Comparison of ENCODE assay signal across 10 cellular contexts in genomic region chr5:10579537-10580521, GRCh38. TPM values are rescaled to one million over a fixed set of nuclear protein-coding genes. Genes with fewer than 3 reads are reported as not detected.
DNase-seq lines count a peak whose midpoint lies in the region; ATAC-seq and TF ChIP-seq lines count a peak whose summit lies in the region.
"Had no signal": no experiment of that assay in that cellular context is flagged by ENCODE, and none has a peak within 500 bp of the region (broad histone marks: within the 10 kb centered on the region; RNA-seq: fewer than 3 reads in every experiment).

No MANE protein-coding gene starts in this region.

- ATAC-seq in GM19351 (IDR thresholded peaks at IDR 0.05; ENCODE audit: unreplicated experiment) (peak; percentile 38), HG03108 (IDR thresholded peaks at IDR 0.05; ENCODE audit: unreplicated experiment) (peak; percentile 22), GM19467 (IDR thresholded peaks at IDR 0.05; ENCODE audit: unreplicated experiment) (no peak)
- peak; percentile 34 for ATAC-seq in activated naive CD8-positive, alpha-beta T cell treated with anti-CD3 and anti-CD28 coated beads, Interleukin-2, amount 50 U/mL, for 24 hours

- H3K4me1 Mint-ChIP-seq in activated naive CD8-positive, alpha-beta T cell treated with anti-CD3 and anti-CD28 coated beads, Interleukin-2, amount 50 U/mL, for 24 hours: peaks cover 76% of the 10 kb centered on the region
- H3K4me1 Mint-ChIP-seq in CD14-positive monocyte: peaks cover 62% of the 10 kb centered on the region

- H3K9me3 Mint-ChIP-seq in activated naive CD8-positive, alpha-beta T cell treated with anti-CD3 and anti-CD28 coated beads, Interleukin-2, amount 50 U/mL, for 24 hours: no peaks in the 10 kb centered on the region
- H3K9me3 Mint-ChIP-seq in CD14-positive monocyte: peaks cover 0 to 7% (median 2%) of the 10 kb centered on the region in 7 donors

- H3K36me3 Mint-ChIP-seq in activated naive CD8-positive, alpha-beta T cell treated with anti-CD3 and anti-CD28 coated beads, Interleukin-2, amount 50 U/mL, for 24 hours (ENCODE audit: low read depth): peaks cover 8% of the 10 kb centered on the region
- H3K36me3 Mint-ChIP-seq in CD14-positive monocyte: peaks cover 4 to 10% of the 10 kb centered on the region in 2 donors

- peak overlapping the region; percentile 73 for H3K27ac Mint-ChIP-seq in activated naive CD8-positive, alpha-beta T cell treated with anti-CD3 and anti-CD28 coated beads, Interleukin-2, amount 50 U/mL, for 24 hours
- H3K27ac Mint-ChIP-seq in CD14-positive monocyte: no peak overlapping the region

- DNase-seq in activated naive CD8-positive, alpha-beta T cell treated with anti-CD3 and anti-CD28 coated beads, Interleukin-2, amount 50 U/mL, for 24 hours: no peak
- DNase-seq in NCI-H1048 (lab: John Stamatoyannopoulos, UW): no peak
- no peak for DNase-seq in CD14-positive monocyte (ENCODE audit: low spot score)
- DNase-seq in foreskin fibroblast: no peak
- DNase-seq: anterior cingulate cortex, NCI-H1436 treated with DMSO at 0.1 percent for 48 hours had no signal

- no peak for TF ChIP-seq CTCF in GM12875 (IDR thresholded peaks at IDR 0.05; ENCODE audit: borderline replicate concordance, insufficient read depth, low read depth, low read length)
- TF ChIP-seq CTCF in CD14-positive monocyte (IDR thresholded peaks at IDR 0.05): no peak
- no peak for TF ChIP-seq CTCF in foreskin fibroblast (IDR thresholded peaks at IDR 0.05; ENCODE audit: low read depth, low read length)

- H3K27me3 Mint-ChIP-seq in activated naive CD8-positive, alpha-beta T cell treated with anti-CD3 and anti-CD28 coated beads, Interleukin-2, amount 50 U/mL, for 24 hours: peaks cover 5% of the 10 kb centered on the region
- H3K27me3 Mint-ChIP-seq in CD14-positive monocyte (ENCODE audit: low read depth in 3 of 3): peaks cover 0 to 9% (median 1%) of the 10 kb centered on the region in 3 donors

- peak overlapping the region; percentile 5 for H3K4me3 ChIP-seq in GM12875 (ENCODE audit: low read depth, low read length)
- H3K4me3 ChIP-seq in foreskin fibroblast (ENCODE audit: low read depth in 1 of 2, low read length in 2 of 2): no peak overlapping the region

- H3K4me3 Mint-ChIP-seq in activated naive CD8-positive, alpha-beta T cell treated with anti-CD3 and anti-CD28 coated beads, Interleukin-2, amount 50 U/mL, for 24 hours: peak overlapping the region; percentile 59
- no peak overlapping the region for H3K4me3 Mint-ChIP-seq in CD14-positive monocyte

- intact Hi-C loops in CD14-positive monocyte (cut with micrococcal nuclease): loop anchor here in 1 of 2 donors (5.0 kb wide), 1 partner anchor 47 kb away; no protein-coding TSS in a partner anchor

RNA-seq across cellular contexts. Expression of gene ANKRD33B, which starts 16.0 kb away (rescaled TPM):
- not detected for polyA plus RNA-seq in CD14-positive monocyte
